Comparison of ENCODE assay signal across 8 cellular contexts in the genomic region with DNA sequence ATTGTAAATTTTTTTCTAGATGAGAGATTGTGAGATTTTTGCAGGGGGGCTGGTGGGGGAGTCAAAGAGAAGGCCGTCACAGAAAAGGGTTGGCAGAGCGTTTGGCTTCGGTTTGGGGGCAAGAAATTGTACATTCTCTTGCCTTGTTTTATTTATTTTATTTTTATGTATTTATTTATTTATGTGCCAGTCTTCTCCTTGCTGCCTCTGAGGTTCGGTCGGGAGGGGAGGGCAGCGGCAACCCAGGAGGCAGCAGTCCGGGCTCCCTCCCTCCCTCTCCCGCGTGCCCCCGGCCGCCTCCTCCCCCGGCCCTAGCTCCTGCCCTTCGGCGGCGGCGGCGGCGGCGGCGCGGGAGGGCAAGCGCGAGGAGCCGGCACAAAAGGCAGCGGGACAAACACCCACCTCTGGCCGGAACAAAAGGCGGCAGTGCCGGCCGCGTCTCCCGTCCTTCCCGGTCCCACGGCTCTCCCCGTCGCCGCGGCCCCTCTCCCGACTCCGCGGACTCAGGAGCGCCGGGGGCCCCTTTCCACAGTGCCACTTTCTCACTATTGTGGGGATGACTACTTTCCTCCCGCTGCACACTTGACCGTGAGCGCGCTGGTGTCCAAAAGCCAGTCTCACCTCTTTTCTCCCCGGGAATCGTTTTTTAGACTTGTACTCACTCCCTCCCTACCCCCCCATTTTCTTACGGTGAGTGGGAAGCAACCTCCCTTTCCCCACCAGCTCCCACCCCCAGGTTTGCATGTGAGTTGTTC. TPM values are rescaled to one million over a fixed set of nuclear protein-coding genes. Genes with fewer than 3 reads are reported as not detected.
DNase-seq lines count a peak whose midpoint lies in the region; ATAC-seq and TF ChIP-seq lines count a peak whose summit lies in the region.

No MANE protein-coding gene starts in this region.

- H3K4me1 Mint-ChIP-seq in activated T-cell treated with anti-CD3 and anti-CD28 coated beads, Interleukin-2, amount 50 U/mL, for 24 hours (ENCODE audit: low read depth): peaks cover 51% of the 10 kb centered on the region

- no peak overlapping the region for H3K27ac Mint-ChIP-seq in activated T-cell treated with anti-CD3 and anti-CD28 coated beads, Interleukin-2, amount 50 U/mL, for 24 hours

- peak overlapping the region; percentile 15 for H3K4me3 ChIP-seq in fibroblast of mammary gland (ENCODE audit: control insufficient read depth, low read depth, low read length)

- H3K36me3 Mint-ChIP-seq in activated T-cell treated with anti-CD3 and anti-CD28 coated beads, Interleukin-2, amount 50 U/mL, for 24 hours (ENCODE audit: low read depth): no peaks in the 10 kb centered on the region

- ATAC-seq in HG02678 (IDR thresholded peaks at IDR 0.05; ENCODE audit: unreplicated experiment): no peak

- H3K9me3 Mint-ChIP-seq in activated T-cell treated with anti-CD3 and anti-CD28 coated beads, Interleukin-2, amount 50 U/mL, for 24 hours: no peaks in the 10 kb centered on the region

- no peak for TF ChIP-seq CTCF in fibroblast of mammary gland (conservative IDR thresholded peaks at IDR 0.05; ENCODE audit: control insufficient read depth, insufficient read depth, low read depth, low read length)

- DNase-seq in activated T-cell treated with anti-CD3 and anti-CD28 coated beads, Interleukin-2, amount 50 U/mL, for 24 hours: peak; percentile 36
- no peak for DNase-seq in activated T-cell treated with anti-CD3 and anti-CD28 coated beads, Interleukin-2, amount 50 U/mL, for 1 hour
- peak; percentile 23 for DNase-seq in SK-N-DZ (ENCODE audit: low spot score)
- DNase-seq in fibroblast of mammary gland (ENCODE audit: low read depth): no peak
- DNase-seq in retina: peak; percentile 84
- DNase-seq in HPDE6-E6E7 (ENCODE audit: extremely low spot score): no peak
- DNase-seq in effector CD4-positive, alpha-beta T cell: no peak

- peak overlapping the region; percentile 55 for H3K4me3 Mint-ChIP-seq in activated T-cell treated with anti-CD3 and anti-CD28 coated beads, Interleukin-2, amount 50 U/mL, for 24 hours

- H3K27me3 Mint-ChIP-seq in activated T-cell treated with anti-CD3 and anti-CD28 coated beads, Interleukin-2, amount 50 U/mL, for 24 hours: peaks cover 81% of the 10 kb centered on the region

RNA-seq across cellular contexts. Expression of gene BCL11A, which starts 1.2 kb away (rescaled TPM):
- 12.0 and 17.2 TPM in 2 replicates for polyA plus RNA-seq in SK-N-DZ (2014; cell fraction: cytosol; rRNA removed)
- 20.7 and 24.1 TPM in 2 replicates for polyA plus RNA-seq in SK-N-DZ (2014; cell fraction: nucleus; rRNA removed)

Comparison
In these comparisons a context has a peak if more than half of its experiments do, and no peak if none do; other contexts are left out.
1. DNase-seq: peak in activated T-cell treated with anti-CD3 and anti-CD28 coated beads, Interleukin-2, amount 50 U/mL, for 24 hours (single experiment), SK-N-DZ (single experiment) and retina (single experiment); none in activated T-cell treated with anti-CD3 and anti-CD28 coated beads, Interleukin-2, amount 50 U/mL, for 1 hour (single experiment), fibroblast of mammary gland (single experiment), HPDE6-E6E7 (single experiment) and effector CD4-positive, alpha-beta T cell (single experiment).